In the genomic region with DNA sequence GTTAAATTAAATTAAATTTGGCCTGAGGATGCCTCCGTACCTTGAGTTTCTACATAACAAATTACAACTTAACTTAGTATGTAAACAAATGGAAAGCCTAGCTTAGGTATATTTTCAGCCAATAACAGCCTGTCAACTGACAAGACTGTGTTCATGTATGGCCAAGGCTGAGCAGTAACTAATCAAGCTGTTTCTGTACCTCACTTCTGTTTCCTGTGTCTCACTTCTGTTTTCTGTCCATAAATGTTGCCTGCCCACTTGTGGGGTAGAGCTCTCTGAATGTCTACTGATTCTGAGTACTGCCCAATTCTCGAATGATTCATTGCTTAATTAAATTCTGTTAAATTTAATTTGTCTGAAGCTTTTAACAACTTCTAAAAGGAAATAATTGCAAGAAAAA, we compare ENCODE assay signal across 31 cellular contexts.
"Had no signal": no experiment of that assay in that cellular context is flagged by ENCODE, and none has a peak within 500 bp of the region (broad histone marks: within the 10 kb centered on the region; RNA-seq: fewer than 3 reads in every experiment).

No MANE protein-coding gene starts in this region.

- DNase-seq: activated CD4-positive, alpha-beta memory T cell treated with anti-CD3 and anti-CD28 coated beads, Interleukin-2, amount 10 ng/mL, durations not matched to agents 7 days and 5 days; activated CD4-positive, alpha-beta T cell treated with anti-CD3 and anti-CD28 coated beads for 1 hour; activated CD4-positive, alpha-beta T cell treated with anti-CD3 and anti-CD28 coated beads for 36 hours; activated CD4-positive, alpha-beta T cell treated with anti-CD3 and anti-CD28 coated beads for 48 hours; activated CD4-positive, alpha-beta T cell treated with anti-CD3 and anti-CD28 coated beads, Interleukin-2, amount 10 ng/mL, durations not matched to agents 7 days and 5 days; activated CD4-positive, alpha-beta T cell treated with anti-CD3 and anti-CD28 coated beads, Interleukin-2, amount 50 U/mL, for 48 hours; activated CD4-positive, CD25-positive, alpha-beta regulatory T cell; activated CD8-positive, alpha-beta memory T cell treated with anti-CD3 and anti-CD28 coated beads for 24 hours; activated CD8-positive, alpha-beta memory T cell treated with anti-CD3 and anti-CD28 coated beads, Interleukin-2, amount 10 ng/mL, durations not matched to agents 7 days and 5 days; activated CD8-positive, alpha-beta memory T cell treated with anti-CD3 and anti-CD28 coated beads, Interleukin-2, amount 50 U/mL, for 48 hours; activated CD8-positive, alpha-beta T cell treated with anti-CD3 and anti-CD28 coated beads, Interleukin-2, amount 10 ng/mL, durations not matched to agents 7 days and 5 days; activated effector memory CD4-positive, alpha-beta T cell treated with anti-CD3 and anti-CD28 coated beads, Interleukin-2, amount 50 U/mL, for 16 hours; activated gamma-delta T cell treated with Interleukin-2 at 50 U/mL for 16 hours; activated naive CD4-positive, alpha-beta T cell; activated naive CD4-positive, alpha-beta T cell treated with anti-CD3 and anti-CD28 coated beads, Interleukin-2, amount 10 ng/mL, durations not matched to agents 7 days and 5 days; activated naive CD8-positive, alpha-beta T cell treated with anti-CD3 and anti-CD28 coated beads, Interleukin-2, amount 10 ng/mL, durations not matched to agents 7 days and 5 days; activated naive CD8-positive, alpha-beta T cell treated with anti-CD3 and anti-CD28 coated beads, Interleukin-2, amount 50 U/mL, for 24 hours; activated T-cell treated with anti-CD3 and anti-CD28 coated beads, Interleukin-2, amount 50 U/mL, for 24 hours; activated T-cell treated with anti-CD3 and anti-CD28 coated beads, Interleukin-2, amount 50 U/mL, for 72 hours; amygdala; anterior cingulate cortex; central memory CD4-positive, alpha-beta T cell; T-helper 2 cell; T-helper 9 cell; WERI-Rb-1 had no signal

- H3K4me3 ChIP-seq: ascending aorta, breast epithelium, coronary artery had no signal

- H3K27ac ChIP-seq: ascending aorta, breast epithelium, coronary artery, WERI-Rb-1 had no signal

- H3K27me3 ChIP-seq: ascending aorta had no signal

- H3K4me1 ChIP-seq: ascending aorta, breast epithelium had no signal

- ATAC-seq: activated CD4-positive, alpha-beta T cell treated with anti-CD3 and anti-CD28 coated beads for 36 hours; activated CD4-positive, CD25-positive, alpha-beta regulatory T cell treated with anti-CD3 and anti-CD28 coated beads, Interleukin-2, amount 50 U/mL, for 24 hours; activated CD8-positive, alpha-beta memory T cell treated with anti-CD3 and anti-CD28 coated beads, Interleukin-2, amount 10 ng/mL, durations not matched to agents 7 days and 5 days; activated CD8-positive, alpha-beta T cell treated with anti-CD3 and anti-CD28 coated beads, Interleukin-2, amount 10 ng/mL, durations not matched to agents 7 days and 5 days; activated naive CD8-positive, alpha-beta T cell treated with anti-CD3 and anti-CD28 coated beads, Interleukin-2, amount 50 U/mL, for 24 hours; activated T-cell treated with anti-CD3 and anti-CD28 coated beads, Interleukin-2, amount 50 U/mL, for 72 hours; activated T-helper 17 cell treated with anti-CD3 and anti-CD28 coated beads, Interleukin-2, amount 50 U/mL, for 72 hours; WTC11 had no signal

- H3K9me3 ChIP-seq: ascending aorta, breast epithelium had no signal

- H3K36me3 ChIP-seq: ascending aorta, breast epithelium, WERI-Rb-1 had no signal
